Comparison of ENCODE assay signal across 1 cellular context in the genomic region with DNA sequence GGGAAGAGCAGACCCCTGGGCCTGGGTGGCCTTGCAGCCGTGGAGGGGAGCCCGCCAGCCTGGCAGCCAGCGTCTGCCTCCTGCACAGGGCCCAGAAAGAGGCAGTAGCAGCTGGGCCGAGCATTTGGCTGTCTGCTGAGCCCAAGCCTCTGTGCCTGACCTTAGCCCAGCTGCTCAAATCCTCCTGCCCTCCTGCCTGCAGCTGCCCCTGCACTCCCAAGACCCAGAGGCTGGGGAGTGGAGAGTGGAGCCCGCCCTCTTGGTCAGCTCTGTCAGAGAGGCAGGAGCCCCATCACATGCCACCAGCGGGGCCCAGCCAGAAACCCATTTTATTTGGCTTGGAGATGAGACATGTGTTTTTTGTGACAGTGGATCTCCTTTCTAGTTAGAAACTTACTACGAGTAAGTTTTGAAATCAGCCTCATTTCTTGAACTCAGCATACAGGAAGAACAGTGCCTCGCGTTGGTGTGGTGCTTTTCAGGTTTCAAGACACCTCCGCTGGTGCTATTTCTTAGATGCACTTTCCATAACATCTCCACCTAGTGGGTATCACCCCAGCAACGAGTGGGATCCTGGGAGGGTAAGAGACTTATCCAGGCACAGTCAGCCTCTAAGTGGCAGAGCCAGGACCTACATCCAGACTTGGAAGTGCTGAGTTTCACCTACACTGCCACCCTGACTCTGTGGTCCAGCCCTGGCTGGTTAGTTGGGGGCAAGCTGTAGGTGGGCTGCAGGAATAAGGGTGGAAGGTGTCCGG.
TF ChIP-seq lines count a peak whose summit lies in the region.

No MANE protein-coding gene starts in this region.

TF ChIP-seq in IMR-90, 13 proteins besides CTCF, POLR2A, EP300 and RAD21:
- TF ChIP-seq, protein P1, sequence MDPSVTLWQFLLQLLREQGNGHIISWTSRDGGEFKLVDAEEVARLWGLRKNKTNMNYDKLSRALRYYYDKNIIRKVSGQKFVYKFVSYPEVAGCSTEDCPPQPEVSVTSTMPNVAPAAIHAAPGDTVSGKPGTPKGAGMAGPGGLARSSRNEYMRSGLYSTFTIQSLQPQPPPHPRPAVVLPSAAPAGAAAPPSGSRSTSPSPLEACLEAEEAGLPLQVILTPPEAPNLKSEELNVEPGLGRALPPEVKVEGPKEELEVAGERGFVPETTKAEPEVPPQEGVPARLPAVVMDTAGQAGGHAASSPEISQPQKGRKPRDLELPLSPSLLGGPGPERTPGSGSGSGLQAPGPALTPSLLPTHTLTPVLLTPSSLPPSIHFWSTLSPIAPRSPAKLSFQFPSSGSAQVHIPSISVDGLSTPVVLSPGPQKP (IDR thresholded peaks at IDR 0.05; ENCODE audit: borderline replicate concordance, low read depth, low read length): no peak
- TF ChIP-seq FOS (IDR thresholded peaks at IDR 0.05; ENCODE audit: low read depth, low read length) (no peak), SMC3 (IDR thresholded peaks at IDR 0.05; ENCODE audit: low read depth, low read length) (no peak), CHD1 (IDR thresholded peaks at IDR 0.05; ENCODE audit: low read depth, low read length) (no peak), MAZ (IDR thresholded peaks at IDR 0.05; ENCODE audit: borderline replicate concordance, low read depth, low read length) (no peak)
